In genomic region chr2:113198790-113199612, GRCh38 we compare ENCODE assay signal across 1 cellular context.
A peak's percentile ranks its signal among the peaks of the same experiment; 100 is the strongest.
TF ChIP-seq lines count a peak whose summit lies in the region.

No MANE protein-coding gene starts in this region.

TF ChIP-seq in HepG2, 621 proteins besides CTCF, POLR2A, EP300 and RAD21 (continued from another document and continues in another):
- TF ChIP-seq TCF7 (IDR thresholded peaks at IDR 0.05; ENCODE audit: low read depth) = no peak
- 0 out of 2 replicates have a peak, but pooled peaks have one; percentile 36 for TF ChIP-seq RFX5 (IDR thresholded peaks at IDR 0.05; ENCODE audit: low read depth, low read length)
- peak; percentile 95 for TF ChIP-seq ZEB1 (IDR thresholded peaks at IDR 0.05; ENCODE audit: insufficient replicate concordance, low read depth)
- TF ChIP-seq ZUFSP (CRISPR knock-in tag; IDR thresholded peaks at IDR 0.05; ENCODE audit: borderline replicate concordance) = no peak
- no peak for TF ChIP-seq ZNF790 (CRISPR knock-in tag; IDR thresholded peaks at IDR 0.05; ENCODE audit: borderline replicate concordance)
- TF ChIP-seq HMG20A (CRISPR knock-in tag; IDR thresholded peaks at IDR 0.05; ENCODE audit: borderline replicate concordance) = peak; percentile 19; the same call in 1 of the 2 replicates
- TF ChIP-seq ZBTB39 (CRISPR knock-in tag; IDR thresholded peaks at IDR 0.05) = peak; percentile 97
- TF ChIP-seq ATRX (CRISPR knock-in tag; IDR thresholded peaks at IDR 0.05; ENCODE audit: borderline replicate concordance) = no peak
- no peak for TF ChIP-seq CCDC6 (CRISPR knock-in tag; IDR thresholded peaks at IDR 0.05)
- TF ChIP-seq CHD2 (IDR thresholded peaks at IDR 0.05; ENCODE audit: low read depth, low read length) = 0 out of 2 replicates have a peak, but pooled peaks have one; percentile 28
- TF ChIP-seq GMEB1 (CRISPR knock-in tag; IDR thresholded peaks at IDR 0.05; ENCODE audit: borderline replicate concordance) = peak; percentile 92
- no peak for TF ChIP-seq DMTF1 (CRISPR knock-in tag; IDR thresholded peaks at IDR 0.05)
- TF ChIP-seq MNT (IDR thresholded peaks at IDR 0.05) = peak; percentile 30; the same call in 1 of the 2 replicates
- no peak; the same call in 1 of the 2 replicates for TF ChIP-seq E2F5 (CRISPR knock-in tag; conservative IDR thresholded peaks at IDR 0.05)
- TF ChIP-seq ZNF329 (CRISPR knock-in tag; IDR thresholded peaks at IDR 0.05; ENCODE audit: low read depth) = peak; percentile 66
- peak; percentile 91; the same call in 1 of the 2 replicates for TF ChIP-seq THAP8 (CRISPR knock-in tag; IDR thresholded peaks at IDR 0.05; ENCODE audit: borderline replicate concordance)
- no peak for TF ChIP-seq NR2F6 (IDR thresholded peaks at IDR 0.05)
- TF ChIP-seq NR2F6 (CRISPR knock-in tag; IDR thresholded peaks at IDR 0.05) = peak; percentile 43; the same call in 1 of the 2 replicates
- no peak for TF ChIP-seq HHEX (CRISPR knock-in tag; IDR thresholded peaks at IDR 0.05)
- TF ChIP-seq MBD4 (IDR thresholded peaks at IDR 0.05; ENCODE audit: borderline replicate concordance, low read length) = no peak
- peak; percentile 58; the same call in 1 of the 2 replicates for TF ChIP-seq ZNF30 (CRISPR knock-in tag; IDR thresholded peaks at IDR 0.05)
- peak; percentile 47; the same call in 1 of the 2 replicates for TF ChIP-seq ZSCAN29 (CRISPR knock-in tag; conservative IDR thresholded peaks at IDR 0.05)
- 0 out of 2 replicates have a peak, but pooled peaks have one; percentile 14 for TF ChIP-seq ZSCAN9 (CRISPR knock-in tag; IDR thresholded peaks at IDR 0.05; ENCODE audit: borderline replicate concordance)
- no peak for TF ChIP-seq ZNF260 (CRISPR knock-in tag; IDR thresholded peaks at IDR 0.05; ENCODE audit: borderline replicate concordance, low read depth)
- peak; percentile 91 for TF ChIP-seq XRCC5 (optimal IDR thresholded peaks at IDR 0.05; ENCODE audit: low read length)
- TF ChIP-seq ZSCAN5A (CRISPR knock-in tag; IDR thresholded peaks at IDR 0.05; ENCODE audit: borderline replicate concordance) = no peak
- TF ChIP-seq HOXA7 (CRISPR knock-in tag; IDR thresholded peaks at IDR 0.05) = no peak
- no peak for TF ChIP-seq GTF2F1 (IDR thresholded peaks at IDR 0.05; ENCODE audit: low read length)
- TF ChIP-seq SAP130 (CRISPR knock-in tag; IDR thresholded peaks at IDR 0.05; ENCODE audit: low read depth) = peak; percentile 62
- peak; percentile 22; the same call in 1 of the 2 replicates for TF ChIP-seq HNF4A (CRISPR knock-in tag; IDR thresholded peaks at IDR 0.05)
- TF ChIP-seq ZNF432 (CRISPR knock-in tag; IDR thresholded peaks at IDR 0.05; ENCODE audit: borderline replicate concordance) = no peak
- TF ChIP-seq ZFP36 (IDR thresholded peaks at IDR 0.05; ENCODE audit: borderline replicate concordance, low read depth, low read length, partially characterized antibody) = no peak
- no peak for TF ChIP-seq SRSF4 (IDR thresholded peaks at IDR 0.05; ENCODE audit: low read depth, low read length, poor library complexity, severe bottlenecking)
- TF ChIP-seq SAFB2 (CRISPR knock-in tag; IDR thresholded peaks at IDR 0.05; ENCODE audit: borderline replicate concordance, low read depth) = peak; percentile 90; the same call in 1 of the 2 replicates
- TF ChIP-seq ZNF441 (CRISPR knock-in tag; IDR thresholded peaks at IDR 0.05; ENCODE audit: borderline replicate concordance) = peak; percentile 56; the same call in 1 of the 2 replicates
- peak; percentile 71 for TF ChIP-seq GATAD2A (CRISPR knock-in tag; IDR thresholded peaks at IDR 0.05)
- peak; percentile 98 for TF ChIP-seq GLI4 (CRISPR knock-in tag; IDR thresholded peaks at IDR 0.05; ENCODE audit: borderline replicate concordance)
- 0 out of 2 replicates have a peak, but pooled peaks have one; percentile 86 for TF ChIP-seq ZNF414 (CRISPR knock-in tag; IDR thresholded peaks at IDR 0.05)
- TF ChIP-seq ZNF580 (CRISPR knock-in tag; IDR thresholded peaks at IDR 0.05; ENCODE audit: borderline replicate concordance, low read depth) = peak; percentile 54; the same call in 1 of the 2 replicates
- TF ChIP-seq SRSF1 (optimal IDR thresholded peaks at IDR 0.05; ENCODE audit: low read depth, low read length) = peak; percentile 81
- TF ChIP-seq MXD4 (CRISPR knock-in tag; IDR thresholded peaks at IDR 0.05) = peak; percentile 45
